22 cellular contexts compared by ENCODE assay signal in genomic region chr11:98365185-98365584, GRCh38.
"Had no signal": no experiment of that assay in that cellular context is flagged by ENCODE, and none has a peak within 500 bp of the region (broad histone marks: within the 10 kb centered on the region; RNA-seq: fewer than 3 reads in every experiment).

No MANE protein-coding gene starts in this region.

- H3K4me1 Mint-ChIP-seq: activated CD4-positive, alpha-beta T cell treated with anti-CD3 and anti-CD28 coated beads for 36 hours; activated naive CD8-positive, alpha-beta T cell treated with anti-CD3 and anti-CD28 coated beads for 36 hours; central memory CD8-positive, alpha-beta T cell; memory B cell had no signal

- H3K4me3 Mint-ChIP-seq: activated CD4-positive, alpha-beta T cell treated with anti-CD3 and anti-CD28 coated beads for 36 hours; activated naive CD8-positive, alpha-beta T cell treated with anti-CD3 and anti-CD28 coated beads for 36 hours; activated T-cell treated with anti-CD3 and anti-CD28 coated beads, Interleukin-2, amount 50 U/mL, for 24 hours; central memory CD8-positive, alpha-beta T cell; memory B cell; natural killer cell treated with Interleukin-12 subunit alpha and Interleukin-12 subunit beta and Interleukin-15 and Interleukin-18, amount 100 ng/mL, for 72 hours; stimulated activated naive CD8-positive, alpha-beta T cell treated with anti-CD3 and anti-CD28 coated beads, Interleukin-15, Interleukin-2, amounts not matched to agents 100 ng/mL and 50 ng/mL, for 24 hours had no signal

- H3K27ac Mint-ChIP-seq: activated CD4-positive, alpha-beta T cell treated with anti-CD3 and anti-CD28 coated beads for 36 hours; activated naive CD8-positive, alpha-beta T cell treated with anti-CD3 and anti-CD28 coated beads for 36 hours; activated T-cell treated with anti-CD3 and anti-CD28 coated beads, Interleukin-2, amount 50 U/mL, for 24 hours; activated T-helper 2 cell treated with anti-CD3 and anti-CD28 coated beads, Interferon-gamma antibody, Interleukin-2, Interleukin-4, amounts not matched to agents 10 μg/mL and 5 μg/mL and 100 μg/mL, durations not matched to agents 14 hours and 24 hours and 36 hours; memory B cell; natural killer cell treated with Interleukin-12 subunit alpha and Interleukin-12 subunit beta and Interleukin-15 and Interleukin-18, amount 100 ng/mL, for 72 hours; progenitor cell of endocrine pancreas; stimulated activated naive CD8-positive, alpha-beta T cell treated with anti-CD3 and anti-CD28 coated beads, Interleukin-15, Interleukin-2, amounts not matched to agents 100 ng/mL and 50 ng/mL, for 24 hours had no signal

- ATAC-seq: activated CD4-positive, alpha-beta T cell treated with anti-CD3 and anti-CD28 coated beads for 36 hours; esophagus mucosa; heart left ventricle; left colon; natural killer cell treated with Interleukin-12 subunit alpha and Interleukin-12 subunit beta and Interleukin-15 and Interleukin-18, amount 100 ng/mL, for 72 hours; upper lobe of right lung had no signal

- H3K27me3 Mint-ChIP-seq: activated CD4-positive, alpha-beta T cell treated with anti-CD3 and anti-CD28 coated beads for 36 hours; activated naive CD8-positive, alpha-beta T cell treated with anti-CD3 and anti-CD28 coated beads for 36 hours; activated T-cell treated with anti-CD3 and anti-CD28 coated beads, Interleukin-2, amount 50 U/mL, for 24 hours; central memory CD8-positive, alpha-beta T cell; memory B cell; natural killer cell treated with Interleukin-12 subunit alpha and Interleukin-12 subunit beta and Interleukin-15 and Interleukin-18, amount 100 ng/mL, for 72 hours; stimulated activated naive CD8-positive, alpha-beta T cell treated with anti-CD3 and anti-CD28 coated beads, Interleukin-15, Interleukin-2, amounts not matched to agents 100 ng/mL and 50 ng/mL, for 24 hours had no signal

- DNase-seq: activated CD4-positive, alpha-beta T cell treated with anti-CD3 and anti-CD28 coated beads for 36 hours; activated CD4-positive, alpha-beta T cell treated with anti-CD3 and anti-CD28 coated beads, Interleukin-2, amount 50 U/mL, for 4 hours; activated CD8-positive, alpha-beta memory T cell treated with anti-CD3 and anti-CD28 coated beads for 24 hours; activated CD8-positive, alpha-beta memory T cell treated with anti-CD3 and anti-CD28 coated beads, Interleukin-2, amount 50 U/mL, for 4 hours; activated naive CD4-positive, alpha-beta T cell; activated naive CD8-positive, alpha-beta T cell treated with anti-CD3 and anti-CD28 coated beads for 36 hours; activated T-cell treated with anti-CD3 and anti-CD28 coated beads, Interleukin-2, amount 50 U/mL, for 24 hours; effector memory CD4-positive, alpha-beta T cell; heart left ventricle; left colon; stimulated activated CD4-positive, alpha-beta T cell treated with anti-CD3 and anti-CD28 coated beads, Interleukin-4, amount 100 ng/mL, for 24 hours; substantia nigra; T-helper 9 cell; thyroid gland; upper lobe of right lung had no signal

- H3K9me3 Mint-ChIP-seq: activated naive CD8-positive, alpha-beta T cell treated with anti-CD3 and anti-CD28 coated beads for 36 hours had no signal

- H3K36me3 Mint-ChIP-seq: activated naive CD8-positive, alpha-beta T cell treated with anti-CD3 and anti-CD28 coated beads for 36 hours; memory B cell; natural killer cell treated with Interleukin-12 subunit alpha and Interleukin-12 subunit beta and Interleukin-15 and Interleukin-18, amount 100 ng/mL, for 72 hours had no signal
